ENCODE assay signal across 29 cellular contexts in genomic region chr18:47949197-47949596, GRCh38.
"Had no signal": no experiment of that assay in that cellular context is flagged by ENCODE, and none has a peak within 500 bp of the region (broad histone marks: within the 10 kb centered on the region; RNA-seq: fewer than 3 reads in every experiment).

No MANE protein-coding gene starts in this region.

- H3K4me1 ChIP-seq: prostate gland had no signal

- H3K9me3 Mint-ChIP-seq: activated CD4-positive, alpha-beta memory T cell treated with anti-CD3 and anti-CD28 coated beads for 36 hours; activated T-helper 17 cell treated with anti-CD3 and anti-CD28 coated beads, Interleukin-2, amount 50 U/mL, for 72 hours; central memory CD8-positive, alpha-beta T cell; dendritic cell treated with granulocyte-macrophage colony-stimulating factor and Interleukin-4, amounts not matched to agents 40 ng/mL and 50 ng/mL, for 4 days had no signal

- H3K27ac ChIP-seq: ovary, prostate gland, stomach, thyroid gland, upper lobe of right lung had no signal

- H3K4me3 Mint-ChIP-seq: activated CD4-positive, alpha-beta memory T cell treated with anti-CD3 and anti-CD28 coated beads for 36 hours; activated CD4-positive, alpha-beta T cell treated with anti-CD3 and anti-CD28 coated beads, Interleukin-2, amount 10 ng/mL, durations not matched to agents 24 days and 14 days; activated T-cell treated with anti-CD3 and anti-CD28 coated beads, Interleukin-2, amount 50 U/mL, for 4 hours; activated T-helper 17 cell treated with anti-CD3 and anti-CD28 coated beads, Interleukin-2, amount 50 U/mL, for 72 hours; central memory CD8-positive, alpha-beta T cell; dendritic cell treated with granulocyte-macrophage colony-stimulating factor and Interleukin-4, amounts not matched to agents 40 ng/mL and 50 ng/mL, for 4 days; immature natural killer cell; mesothelial cell of epicardium; naive thymus-derived CD4-positive, alpha-beta T cell; stimulated activated naive B cell treated with anti-CD40 and anti-IgM and Interleukin-4, amounts not matched to agents 10 μg/mL and 1 μg/mL and 100 μg/mL, for 72 hours had no signal

- DNase-seq: activated CD4-positive, alpha-beta memory T cell treated with anti-CD3 and anti-CD28 coated beads for 36 hours; activated CD4-positive, alpha-beta T cell treated with anti-CD3 and anti-CD28 coated beads, Interleukin-2, amount 10 ng/mL, durations not matched to agents 24 days and 14 days; activated CD4-positive, CD25-positive, alpha-beta regulatory T cell treated with anti-CD3 and anti-CD28 coated beads, Interleukin-2, amount 50 U/mL, for 72 hours; activated CD8-positive, alpha-beta memory T cell treated with anti-CD3 and anti-CD28 coated beads, Interleukin-2, amount 50 U/mL, for 48 hours; activated gamma-delta T cell treated with Interleukin-2 at 50 U/mL for 16 hours; activated naive CD4-positive, alpha-beta T cell treated with anti-CD3 and anti-CD28 coated beads, Interleukin-2, amount 50 U/mL, for 16 hours; activated T-cell treated with anti-CD3 and anti-CD28 coated beads, Interleukin-2, amount 50 U/mL, for 4 hours; amygdala; effector CD8-positive, alpha-beta T cell; erythroblast; hypothalamus; immature natural killer cell; naive thymus-derived CD4-positive, alpha-beta T cell; ovary; retina; stimulated activated CD4-positive, alpha-beta T cell treated with anti-CD3 and anti-CD28 coated beads, Interleukin-15, amount 100 ng/mL, for 24 hours; stimulated activated CD4-positive, alpha-beta T cell treated with anti-CD3 and anti-CD28 coated beads, Interleukin-2, amount 100 ng/mL, for 24 hours; stimulated activated naive B cell treated with anti-CD40 and anti-IgM and Interleukin-4, amounts not matched to agents 10 μg/mL and 1 μg/mL and 100 μg/mL, for 72 hours; stomach; SW 1271; T-helper 2 cell; thyroid gland; upper lobe of right lung had no signal

- H3K36me3 Mint-ChIP-seq: activated CD4-positive, alpha-beta memory T cell treated with anti-CD3 and anti-CD28 coated beads for 36 hours; mesothelial cell of epicardium; naive thymus-derived CD4-positive, alpha-beta T cell had no signal

- H3K4me3 ChIP-seq: lung, ovary, prostate gland, stomach, thyroid gland, upper lobe of right lung had no signal

- H3K27me3 ChIP-seq: ovary, stomach, thyroid gland, upper lobe of right lung had no signal

- H3K9me3 ChIP-seq: ovary, prostate gland, stomach, thyroid gland, upper lobe of right lung had no signal

- H3K27ac Mint-ChIP-seq: activated CD4-positive, alpha-beta memory T cell treated with anti-CD3 and anti-CD28 coated beads for 36 hours; activated CD4-positive, alpha-beta T cell treated with anti-CD3 and anti-CD28 coated beads, Interleukin-2, amount 10 ng/mL, durations not matched to agents 24 days and 14 days; activated T-helper 17 cell treated with anti-CD3 and anti-CD28 coated beads, Interleukin-2, amount 50 U/mL, for 72 hours; dendritic cell treated with granulocyte-macrophage colony-stimulating factor and Interleukin-4, amounts not matched to agents 40 ng/mL and 50 ng/mL, for 4 days; immature natural killer cell; mesothelial cell of epicardium; stimulated activated naive B cell treated with anti-CD40 and anti-IgM and Interleukin-4, amounts not matched to agents 10 μg/mL and 1 μg/mL and 100 μg/mL, for 72 hours had no signal

- H3K4me1 Mint-ChIP-seq: mesothelial cell of epicardium had no signal

- H3K36me3 ChIP-seq: ovary, prostate gland, stomach, thyroid gland, upper lobe of right lung had no signal
